In genomic region chr12:77724367-77724957, GRCh38 we compare ENCODE assay signal across 8 cellular contexts.
DNase-seq lines count a peak whose midpoint lies in the region; ATAC-seq and TF ChIP-seq lines count a peak whose summit lies in the region.

No MANE protein-coding gene starts in this region.

- no peak overlapping the region for H2BK20ac ChIP-seq in H9 (ENCODE audit: low read depth, low read length, poor library complexity, severe bottlenecking)

- no peak overlapping the region for H2AFZ ChIP-seq in H9 (ENCODE audit: low read length)

- H3K27me3 ChIP-seq in H9 (ENCODE audit: insufficient read depth, low read length) (no peaks in the 10 kb centered on the region), adipocyte (replicated peaks; ENCODE audit: control insufficient read depth, insufficient read depth, low read length) (no peaks in the 10 kb centered on the region)

- no peaks in the 10 kb centered on the region for H3K36me3 ChIP-seq in adipocyte (ENCODE audit: control insufficient read depth, insufficient read depth, low read length, severe bottlenecking)

- H3K79me1 ChIP-seq in H9 (ENCODE audit: insufficient read depth, low read depth, low read length, poor library complexity, severe bottlenecking), result no peaks in the 10 kb centered on the region

- H3K27ac Mint-ChIP-seq in H9, result no peak overlapping the region

- H2AK5ac ChIP-seq in H9 (ENCODE audit: insufficient read length, low read length), result no peak overlapping the region

- no peak overlapping the region for H3K18ac ChIP-seq in H9 (ENCODE audit: insufficient read length, low read depth, low read length)

- H3K23ac ChIP-seq in H9 (ENCODE audit: insufficient read length, low read depth, low read length), result no peak overlapping the region

- peaks cover 0 to 4% of the 10 kb centered on the region in 2 experiments; a peak in 2 of 4 replicates for H3K4me1 Mint-ChIP-seq in H9

- H3K4me3 Mint-ChIP-seq in H9, result no peak overlapping the region

- no peak overlapping the region for H2BK12ac ChIP-seq in H9 (ENCODE audit: insufficient read length, low read depth, low read length)

- no peak overlapping the region for H3K56ac ChIP-seq in H9 (ENCODE audit: insufficient read length, low read depth, low read length)

- no peak overlapping the region for H4K5ac ChIP-seq in H9 (ENCODE audit: insufficient read length, low read depth, low read length)

- no peak overlapping the region for H3K9ac ChIP-seq in H9 (ENCODE audit: extremely low read depth, insufficient read length, low read length)
- no peak overlapping the region for H3K9ac ChIP-seq in adipocyte (ENCODE audit: low read length)

- no peaks in the 10 kb centered on the region for H3K4me1 ChIP-seq in H9 (ENCODE audit: insufficient read depth, low read length)
- H3K4me1 ChIP-seq in adipocyte (ENCODE audit: control insufficient read depth, insufficient read depth, low read length), result peaks cover 13% of the 10 kb centered on the region

- no peak overlapping the region for H3K14ac ChIP-seq in H9 (ENCODE audit: insufficient read depth, low read length)

- no peaks in the 10 kb centered on the region for H4K20me1 ChIP-seq in H9 (ENCODE audit: control insufficient read depth, insufficient read depth, insufficient read length)

- H3K27me3 Mint-ChIP-seq in H9 (ENCODE audit: low read depth), result no peaks in the 10 kb centered on the region

- H4K8ac ChIP-seq in H9 (replicated peaks; ENCODE audit: insufficient read length, low read depth, low read length), result no peak overlapping the region

- peak; percentile 79 for TF ChIP-seq CTCF in H9 (conservative IDR thresholded peaks at IDR 0.05)

- peak; percentile 30 for DNase-seq in D341Med (ENCODE audit: low spot score)
- DNase-seq in H9, result no peak
- DNase-seq in NCI-H2081 (lab: John Stamatoyannopoulos, UW), result peak; percentile 39 to 54
- DNase-seq in adipocyte (ENCODE audit: low read depth), result peak; percentile 81
- DNase-seq in inferior parietal cortex (ENCODE audit: extremely low spot score), result peak; percentile 29
- no peak for DNase-seq in activated effector memory CD4-positive, alpha-beta T cell treated with anti-CD3 and anti-CD28 coated beads, Interleukin-2, amount 50 U/mL, for 16 hours
- DNase-seq in T1000 (lab: John Stamatoyannopoulos, UW), result no peak

- no peak overlapping the region for H3K4ac ChIP-seq in H9 (ENCODE audit: low read depth, low read length)

- H3K9me3 Mint-ChIP-seq in H9, result no peaks in the 10 kb centered on the region

- no peak overlapping the region for H2BK5ac ChIP-seq in H9 (ENCODE audit: insufficient read length, low read length)

- H3K36me3 Mint-ChIP-seq in H9 (ENCODE audit: insufficient read depth in 1 of 3, low read depth in 3 of 3), result no peaks in the 10 kb centered on the region

- no peak overlapping the region for H3K4me2 ChIP-seq in H9 (ENCODE audit: insufficient read depth, insufficient read length, low read length)

- no peak overlapping the region for H3K27ac ChIP-seq in H9 (ENCODE audit: insufficient read length, low read depth, low read length)

- H3K79me2 ChIP-seq in H9 (ENCODE audit: insufficient read depth, low read length), result no peaks in the 10 kb centered on the region

- H2BK15ac ChIP-seq in H9 (ENCODE audit: low read depth, low read length), result no peak overlapping the region

- ATAC-seq in HG03457 (IDR thresholded peaks at IDR 0.05; ENCODE audit: unreplicated experiment), result no peak

- H4K91ac ChIP-seq in H9 (ENCODE audit: insufficient read length, low read depth, low read length), result no peak overlapping the region

- no peaks in the 10 kb centered on the region for H3K9me3 ChIP-seq in H9 (ENCODE audit: control insufficient read depth, low read depth, low read length)
- H3K9me3 ChIP-seq in adipocyte (ENCODE audit: control insufficient read depth, low read length), result no peaks in the 10 kb centered on the region

- H3T11ph ChIP-seq in H9 (ENCODE audit: low read length), result no peak overlapping the region

- no peak overlapping the region for H2BK120ac ChIP-seq in H9 (ENCODE audit: low read depth, low read length, poor library complexity, severe bottlenecking)

- H3K23me2 ChIP-seq in H9 (ENCODE audit: insufficient read length, low read depth, low read length, poor library complexity, severe bottlenecking), result no peaks in the 10 kb centered on the region

- no CpG with 5 or more reads among the region's 1 CpG for WGBS in H9 (ENCODE audit: extremely low coverage, insufficient read length, low lambda C conversion rate)

- H3K4me3 ChIP-seq in adipocyte (ENCODE audit: low read length), result no peak overlapping the region

Comparison
In these comparisons a context has a peak if more than half of its experiments do, and no peak if none do; other contexts are left out.
1. DNase-seq: peak in D341Med (single experiment), NCI-H2081 (2 of 2), adipocyte (single experiment) and inferior parietal cortex (single experiment); none in H9 (single experiment), activated effector memory CD4-positive, alpha-beta T cell treated with anti-CD3 and anti-CD28 coated beads, Interleukin-2, amount 50 U/mL, for 16 hours (single experiment) and T1000 (single experiment).